ENCODE assay signal across 8 cellular contexts in the genomic region with DNA sequence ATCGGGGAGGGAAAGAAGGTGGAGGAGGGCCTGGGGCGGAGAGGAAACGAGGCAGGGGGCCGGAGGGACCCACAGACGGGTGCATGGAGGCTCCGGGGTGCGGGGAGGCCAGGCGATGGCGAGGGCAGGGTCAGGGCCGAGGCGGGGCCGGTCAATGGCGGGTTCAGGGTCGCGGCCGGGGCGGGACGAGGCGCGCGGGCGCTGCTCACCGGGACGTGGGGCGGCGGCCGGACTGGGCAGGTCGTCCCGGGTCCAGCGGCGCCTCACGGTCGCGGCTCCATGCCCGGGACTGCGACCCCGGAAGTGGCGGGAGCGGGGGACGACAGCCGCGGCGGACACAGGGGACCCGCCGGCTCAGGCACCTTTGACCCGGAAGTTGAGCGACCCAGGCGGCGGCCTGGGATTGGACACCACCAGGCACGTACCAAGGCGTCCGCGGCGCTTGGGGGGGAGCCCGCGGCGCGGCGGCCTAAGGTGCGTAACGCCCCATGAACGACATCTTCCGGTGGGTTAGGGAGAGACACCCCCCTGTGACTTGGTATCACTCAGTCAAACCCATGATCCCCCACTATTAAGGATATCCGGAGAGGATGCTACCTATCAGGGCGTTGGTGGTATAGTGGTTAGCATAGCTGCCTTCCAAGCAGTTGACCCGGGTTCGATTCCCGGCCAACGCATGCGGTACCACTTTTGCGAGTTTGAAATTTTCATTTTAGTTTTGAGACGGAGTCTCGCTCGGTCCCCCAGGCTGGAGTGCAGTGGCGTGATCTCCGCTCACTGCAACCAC. TPM values are rescaled to one million over a fixed set of nuclear protein-coding genes. Genes with fewer than 3 reads are reported as not detected.
DNase-seq lines count a peak whose midpoint lies in the region; ATAC-seq and TF ChIP-seq lines count a peak whose summit lies in the region.

Gene DPP9, minus strand, starts transcription at position 378 of the 787 bp plus-strand sequence. CDS start 3,936 bp downstream, outside the sequence.

- TF ChIP-seq CTCF in Caco-2 (IDR thresholded peaks at IDR 0.05; ENCODE audit: insufficient read depth in 1 of 2, low read depth in 1 of 2, low read length in 1 of 2, severe bottlenecking in 1 of 2, unreplicated experiment in 1 of 2): peak; percentile 20 to 24

- peak; percentile 87 for ATAC-seq in GM21381 (IDR thresholded peaks at IDR 0.05; ENCODE audit: unreplicated experiment)
- peak; percentile 95 for ATAC-seq in activated CD8-positive, alpha-beta memory T cell treated with anti-CD3 and anti-CD28 coated beads, Interleukin-2, amount 10 ng/mL, durations not matched to agents 7 days and 5 days

- peak within 1 kb of the TSS; percentile 77 for H4K91ac ChIP-seq in mesenchymal stem cell (ENCODE audit: low read length)

- H3K18ac ChIP-seq in mesenchymal stem cell (ENCODE audit: low read depth in 1 of 2, low read length in 2 of 2): peak within 1 kb of the TSS; percentile 97

- H3K27ac Mint-ChIP-seq in Caco-2 (ENCODE audit: unreplicated experiment): peak within 1 kb of the TSS; percentile 86
- H3K27ac Mint-ChIP-seq in activated CD8-positive, alpha-beta memory T cell treated with anti-CD3 and anti-CD28 coated beads, Interleukin-2, amount 10 ng/mL, durations not matched to agents 7 days and 5 days: peak within 1 kb of the TSS; percentile 96

- H2AK5ac ChIP-seq in mesenchymal stem cell (ENCODE audit: low read length, severe bottlenecking): peak within 1 kb of the TSS; percentile 26

- peak within 1 kb of the TSS in 1 of 2 experiments; percentile 96 for H3K14ac ChIP-seq in mesenchymal stem cell (ENCODE audit: low read length in 2 of 2)

- intact Hi-C loops in Caco-2 (cut with micrococcal nuclease; ENCODE audit: unreplicated experiment): loop anchor here (2.0 to 5.0 kb wide), 2 partner anchors 51 to 67 kb away; partner anchors contain the start of genes FEM1A and MYDGF

- peak within 1 kb of the TSS; percentile 74 for H4K8ac ChIP-seq in mesenchymal stem cell (ENCODE audit: low read length)

- peaks cover 14% of the 10 kb centered on the region for H3K4me1 Mint-ChIP-seq in Caco-2 (ENCODE audit: low read depth, unreplicated experiment)
- H3K4me1 Mint-ChIP-seq in activated CD8-positive, alpha-beta memory T cell treated with anti-CD3 and anti-CD28 coated beads, Interleukin-2, amount 10 ng/mL, durations not matched to agents 7 days and 5 days: peaks cover 35% of the 10 kb centered on the region

- peak within 1 kb of the TSS; percentile 93 to 95 for H3K4ac ChIP-seq in mesenchymal stem cell (ENCODE audit: low read depth in 1 of 2, low read length in 2 of 2)

- peak within 1 kb of the TSS; percentile 51 to 54 for H2BK12ac ChIP-seq in mesenchymal stem cell (ENCODE audit: low read length in 2 of 2)

- CTCF ChIA-PET in Caco-2 (lab: Charles Lee): interaction anchor here (2.2 kb wide), 1 partner anchor 67 kb away, joined by 31 read pairs; the partner anchor contains the start of gene FEM1A
- CTCF ChIA-PET in activated CD8-positive, alpha-beta memory T cell treated with anti-CD3 and anti-CD28 coated beads, Interleukin-2, amount 10 ng/mL, durations not matched to agents 7 days and 5 days (lab: Charles Lee): interaction anchor here (1.3 to 7.8 kb wide), 3 partner anchors 13 to 193 kb away, joined by 3 to 74 read pairs (median 3); partner anchors contain the start of gene FEM1A

- peak within 1 kb of the TSS; percentile 71 for H2BK5ac ChIP-seq in mesenchymal stem cell (ENCODE audit: low read depth, low read length, poor library complexity, severe bottlenecking)

- H3K9ac ChIP-seq in NT2/D1 (ENCODE audit: insufficient read length, low read depth) (peak within 1 kb of the TSS; percentile 99), endocrine pancreas (ENCODE audit: control insufficient read depth, insufficient read depth, low read length) (peak within 1 kb of the TSS; percentile 100), mesenchymal stem cell (ENCODE audit: low read length) (peak within 1 kb of the TSS; percentile 96)

- H3K9me3 ChIP-seq in Caco-2 (no peaks in the 10 kb centered on the region), NT2/D1 (ENCODE audit: insufficient read depth, low read length) (no peaks in the 10 kb centered on the region), endocrine pancreas (ENCODE audit: control insufficient read depth, low read length) (no peaks in the 10 kb centered on the region), mesenchymal stem cell (ENCODE audit: control insufficient read depth, low read length) (no peaks in the 10 kb centered on the region)

- peak within 1 kb of the TSS in 1 of 2 experiments; percentile 90 for H3K23ac ChIP-seq in mesenchymal stem cell (ENCODE audit: low read length in 2 of 2)

- WGBS in mesenchymal stem cell: under 1% methylated on average over 53 of the region's 76 CpGs

- peaks cover 37% of the 10 kb centered on the region for H3K36me3 Mint-ChIP-seq in Caco-2 (ENCODE audit: insufficient read depth, unreplicated experiment)
- peaks cover 21% of the 10 kb centered on the region for H3K36me3 Mint-ChIP-seq in activated CD8-positive, alpha-beta memory T cell treated with anti-CD3 and anti-CD28 coated beads, Interleukin-2, amount 10 ng/mL, durations not matched to agents 7 days and 5 days

- H3K27me3 ChIP-seq in Caco-2 (replicated peaks; ENCODE audit: control insufficient read depth, insufficient read depth, low read length) (no peaks in the 10 kb centered on the region), NT2/D1 (ENCODE audit: insufficient read depth, insufficient read length) (no peaks in the 10 kb centered on the region), endocrine pancreas (ENCODE audit: control insufficient read depth, insufficient read depth, low read length) (no peaks in the 10 kb centered on the region), mesenchymal stem cell (ENCODE audit: control insufficient read depth in 1 of 2, insufficient read depth in 1 of 2, low read length in 2 of 2) (no peaks in the 10 kb centered on the region)

- H3K27ac ChIP-seq in mesenchymal stem cell (ENCODE audit: low read length, poor library complexity, severe bottlenecking): peak within 1 kb of the TSS; percentile 87

- no peaks in the 10 kb centered on the region for H3K9me3 Mint-ChIP-seq in Caco-2 (ENCODE audit: unreplicated experiment)
- H3K9me3 Mint-ChIP-seq in activated CD8-positive, alpha-beta memory T cell treated with anti-CD3 and anti-CD28 coated beads, Interleukin-2, amount 10 ng/mL, durations not matched to agents 7 days and 5 days (ENCODE audit: low read depth): no peaks in the 10 kb centered on the region

- no TSS peak for BruUV-seq in Caco-2 (replicated peaks; lab: Mats Ljungman, UMichigan)

- H3K79me1 ChIP-seq in mesenchymal stem cell (replicated peaks; ENCODE audit: low read length, poor library complexity, severe bottlenecking): peaks cover 3% of the 10 kb centered on the region

- DNase-seq in Caco-2 (peak; percentile 97), HUDEP-2 (lab: John Stamatoyannopoulos, UW; ENCODE audit: unreplicated experiment in 76 of 76) (peak; percentile 81 to 100 (median 98)), NT2/D1 (ENCODE audit: low read depth, low spot score) (peak; percentile 99), mesenchymal stem cell (peak; percentile 98)
- DNase-seq in activated CD8-positive, alpha-beta memory T cell treated with anti-CD3 and anti-CD28 coated beads, Interleukin-2, amount 10 ng/mL, durations not matched to agents 7 days and 5 days: peak; percentile 99
- peak; percentile 93 for DNase-seq in stimulated activated CD8-positive, alpha-beta memory T cell treated with anti-CD3 and anti-CD28 coated beads, Interleukin-12 subunit alpha, Interleukin-12 subunit beta, amount 100 ng/mL, for 4 hours (ENCODE audit: low read depth)

- H3K36me3 ChIP-seq in Caco-2 (ENCODE audit: control insufficient read depth, insufficient read depth, low read length) (peaks cover 1% of the 10 kb centered on the region; the same call in 1 of the 2 replicates), NT2/D1 (ENCODE audit: insufficient read depth, insufficient read length, low read length) (peaks cover 35% of the 10 kb centered on the region), endocrine pancreas (ENCODE audit: control insufficient read depth, insufficient read depth, low read length) (no peaks in the 10 kb centered on the region), mesenchymal stem cell (ENCODE audit: control insufficient read depth in 1 of 2, insufficient read depth in 2 of 2, low read depth in 1 of 2, low read length in 2 of 2) (peaks cover 24 to 26% of the 10 kb centered on the region in 2 experiments)

- H2AFZ ChIP-seq in mesenchymal stem cell (ENCODE audit: low read depth, low read length): peak within 1 kb of the TSS; percentile 96

- no peaks in the 10 kb centered on the region for H3K27me3 Mint-ChIP-seq in Caco-2 (ENCODE audit: insufficient read depth, unreplicated experiment)
- no peaks in the 10 kb centered on the region for H3K27me3 Mint-ChIP-seq in activated CD8-positive, alpha-beta memory T cell treated with anti-CD3 and anti-CD28 coated beads, Interleukin-2, amount 10 ng/mL, durations not matched to agents 7 days and 5 days

- H3K4me1 ChIP-seq in Caco-2: 0 out of 2 replicates have a peak, but pooled peaks cover 5% of the 10 kb centered on the region
- H3K4me1 ChIP-seq in NT2/D1 (ENCODE audit: insufficient read depth, insufficient read length): peaks cover 11% of the 10 kb centered on the region
- H3K4me1 ChIP-seq in endocrine pancreas (ENCODE audit: control insufficient read depth, insufficient read depth, low read length): no peaks in the 10 kb centered on the region
- peaks cover 29% of the 10 kb centered on the region for H3K4me1 ChIP-seq in mesenchymal stem cell (ENCODE audit: control insufficient read depth, insufficient read depth, low read depth, low read length)

- POLR2A ChIA-PET in Caco-2 (lab: Charles Lee): interaction anchor here (0.6 kb wide), 1 partner anchor 43 kb away, joined by 4 read pairs; no protein-coding TSS in a partner anchor

- H3K4me2 ChIP-seq in mesenchymal stem cell (ENCODE audit: low read length, poor library complexity, severe bottlenecking): peak within 1 kb of the TSS; percentile 70

- peak within 1 kb of the TSS; percentile 55 for H2BK15ac ChIP-seq in mesenchymal stem cell (ENCODE audit: low read depth, poor library complexity, severe bottlenecking)

- peak within 1 kb of the TSS; percentile 98 for H3K4me3 Mint-ChIP-seq in Caco-2 (ENCODE audit: unreplicated experiment)
- peak within 1 kb of the TSS; percentile 100 for H3K4me3 Mint-ChIP-seq in activated CD8-positive, alpha-beta memory T cell treated with anti-CD3 and anti-CD28 coated beads, Interleukin-2, amount 10 ng/mL, durations not matched to agents 7 days and 5 days

- peak within 1 kb of the TSS; percentile 27 for H2BK120ac ChIP-seq in mesenchymal stem cell (ENCODE audit: low read depth, low read length)

- H3K4me3 ChIP-seq in Caco-2 (ENCODE audit: low read depth, low read length) (peak within 1 kb of the TSS; percentile 99), NT2/D1 (ENCODE audit: insufficient read length, low read depth) (peak within 1 kb of the TSS; percentile 100), endocrine pancreas (ENCODE audit: control insufficient read depth, insufficient read depth, low read length) (peak within 1 kb of the TSS; percentile 79), mesenchymal stem cell (ENCODE audit: insufficient read depth in 1 of 2, low read depth in 1 of 2, low read length in 2 of 2) (peak within 1 kb of the TSS; percentile 89)

RNA-seq across cellular contexts. Expression of gene DPP9, which starts in this region (rescaled TPM):
- 63.2 and 71.4 TPM in 2 replicates for total RNA-seq in Caco-2 (2022)
- 10 to 100 TPM; 92.5 to 98.0 TPM for total RNA-seq in activated CD8-positive, alpha-beta memory T cell treated with anti-CD3 and anti-CD28 coated beads, Interleukin-2, amount 10 ng/mL, durations not matched to agents 7 days and 5 days
- 41.4 TPM for polyA plus RNA-seq in mesenchymal stem cell (2013, experiment 1 of 2)
- 41.4 TPM for polyA plus RNA-seq in mesenchymal stem cell (2013, experiment 2 of 2)

Comparison
In these comparisons a context has a peak if more than half of its experiments do, and no peak if none do; other contexts are left out.
1. Peak in every context shown above with its lines: DNase-seq, ATAC-seq, H3K4me3 ChIP-seq and H3K27ac ChIP-seq.